Comparison of ENCODE assay signal across 2 cellular contexts in genomic region chr12:64624035-64624434, GRCh38.
A peak's percentile ranks its signal among the peaks of the same experiment; 100 is the strongest.
TF ChIP-seq lines count a peak whose summit lies in the region.

No MANE protein-coding gene starts in this region.

TF ChIP-seq in A549, 52 proteins besides CTCF, POLR2A, EP300 and RAD21 (continued from another document):
- TF ChIP-seq REST (IDR thresholded peaks at IDR 0.05) (peak; percentile 53; the same call in 1 of the 2 replicates), CBX2 (IDR thresholded peaks at IDR 0.05; ENCODE audit: borderline replicate concordance, low read depth) (no peak), RCOR1 (IDR thresholded peaks at IDR 0.05; ENCODE audit: low read depth, low read length) (no peak)

TF ChIP-seq in GM23338, 12 proteins besides CTCF, POLR2A, EP300 and RAD21 (continued from another document):
- TF ChIP-seq REST (IDR thresholded peaks at IDR 0.05; ENCODE audit: unreplicated experiment) = no peak
- TF ChIP-seq ZNF462 (CRISPR knock-in tag; IDR thresholded peaks at IDR 0.05) = no peak
- no peak for TF ChIP-seq ZNF331 (CRISPR knock-in tag; IDR thresholded peaks at IDR 0.05; ENCODE audit: low read depth)
